ENCODE assay signal across 25 cellular contexts in the genomic region with DNA sequence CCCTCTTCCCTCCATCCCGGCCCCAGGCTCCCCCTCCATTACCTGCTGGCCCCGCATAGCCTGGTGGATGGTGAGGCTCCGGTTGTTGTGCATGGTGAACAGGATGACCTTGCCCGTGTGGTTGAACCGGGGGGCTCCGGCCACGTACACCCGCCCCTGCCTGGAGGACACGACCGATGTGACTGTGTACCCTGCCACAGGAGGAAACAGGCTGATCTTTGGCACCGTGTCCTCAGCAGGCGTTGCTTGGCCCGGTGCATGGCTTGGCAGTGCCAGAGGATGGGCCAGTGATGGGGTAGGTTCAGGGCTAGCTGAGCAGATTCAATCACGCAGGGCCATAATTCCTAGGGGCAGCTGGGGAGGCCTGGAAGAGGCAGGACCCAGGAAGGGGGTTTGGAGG. TPM values are rescaled to one million over a fixed set of nuclear protein-coding genes. Genes with fewer than 3 reads are reported as not detected.
DNase-seq lines count a peak whose midpoint lies in the region; ATAC-seq, FAIRE-seq and TF ChIP-seq lines count a peak whose summit lies in the region.
"Had no signal": no experiment of that assay in that cellular context is flagged by ENCODE, and none has a peak within 500 bp of the region (broad histone marks: within the 10 kb centered on the region; RNA-seq: fewer than 3 reads in every experiment).

No MANE protein-coding gene starts in this region.

- H3K27ac ChIP-seq in C4-2B (peak overlapping the region; percentile 11; the same call in 1 of the 2 replicates), ascending aorta (peak overlapping the region; percentile 96 to 98), heart right ventricle (peak overlapping the region in 7 of 10 donors; percentile 18 to 74 (median 41)), pancreas (peak overlapping the region in 3 of 4 donors; percentile 60 to 76 (median 67))
- H3K27ac ChIP-seq: BLaER1, SK-N-MC had no signal

- ATAC-seq in heart right ventricle = peak; percentile 52 to 87 (median 73)
- ATAC-seq in pancreas = peak in 3 of 4 donors; percentile 22 to 55 (median 35)
- no peak for ATAC-seq in WTC11
- no peak for ATAC-seq in GM21367 (IDR thresholded peaks at IDR 0.05; ENCODE audit: unreplicated experiment)
- ATAC-seq: activated CD8-positive, alpha-beta T cell treated with anti-CD3 and anti-CD28 coated beads, Interleukin-2, amount 10 ng/mL, durations not matched to agents 7 days and 5 days; effector memory CD8-positive, alpha-beta T cell; K562; T-helper 17 cell had no signal

- H3K36me3 ChIP-seq in ascending aorta = peaks cover 20 to 45% of the 10 kb centered on the region in 2 donors
- peaks cover 0 to 8% (median 0%) of the 10 kb centered on the region in 9 donors for H3K36me3 ChIP-seq in heart right ventricle
- no peaks in the 10 kb centered on the region for H3K36me3 ChIP-seq in pancreas
- H3K36me3 ChIP-seq: BLaER1 had no signal

- no peak overlapping the region for H3K4me3 Mint-ChIP-seq in WTC11
- H3K4me3 Mint-ChIP-seq: activated CD8-positive, alpha-beta T cell treated with anti-CD3 and anti-CD28 coated beads, Interleukin-2, amount 10 ng/mL, durations not matched to agents 7 days and 5 days; activated naive CD8-positive, alpha-beta T cell treated with anti-CD3 and anti-CD28 coated beads for 36 hours; effector memory CD8-positive, alpha-beta T cell; T-helper 17 cell had no signal

- intact Hi-C loops in ascending aorta (cut with DNase I) = loop anchor here (1.0 to 2.0 kb wide), 3 partner anchors 17 to 30 kb away; no protein-coding TSS in a partner anchor
- intact Hi-C loops in heart right ventricle (cut with DNase I) = loop anchor here in 1 of 10 donors (2.0 kb wide), 1 partner anchor 35 kb away; no protein-coding TSS in a partner anchor
- intact Hi-C loops in pancreas (cut with DNase I) = no loop called here

- H3K4me1 Mint-ChIP-seq in WTC11 = peaks cover 9% of the 10 kb centered on the region

- peaks cover 33 to 63% of the 10 kb centered on the region in 2 donors for H3K4me1 ChIP-seq in ascending aorta
- H3K4me1 ChIP-seq in heart right ventricle = peaks cover 6 to 31% (median 25%) of the 10 kb centered on the region in 9 donors
- H3K4me1 ChIP-seq in pancreas = no peaks in the 10 kb centered on the region
- H3K4me1 ChIP-seq: Caco-2 had no signal

- no peak for FAIRE-seq in pancreas (lab: Jason Lieb, UNC)
- FAIRE-seq: K562 had no signal

- H3K4me3 ChIP-seq in ascending aorta (no peak overlapping the region), heart right ventricle (no peak overlapping the region), pancreas (no peak overlapping the region)
- H3K4me3 ChIP-seq: BLaER1, K562, SK-N-MC had no signal

- H3K27me3 ChIP-seq in ascending aorta (no peaks in the 10 kb centered on the region), heart right ventricle (no peaks in the 10 kb centered on the region), pancreas (no peaks in the 10 kb centered on the region)
- H3K27me3 ChIP-seq: BLaER1 had no signal

- no peak for TF ChIP-seq CTCF in C4-2B (conservative IDR thresholded peaks at IDR 0.05)
- no peak for TF ChIP-seq CTCF in ascending aorta (IDR thresholded peaks at IDR 0.05)
- TF ChIP-seq CTCF in heart right ventricle (IDR thresholded peaks at IDR 0.05) = no peak
- TF ChIP-seq CTCF in pancreas (IDR thresholded peaks at IDR 0.05) = no peak
- no peak for TF ChIP-seq CTCF in WTC11 (IDR thresholded peaks at IDR 0.05)

- POLR2A ChIA-PET in WTC11 (lab: Charles Lee) = no interaction called here

- DNase-seq in ascending aorta (ENCODE audit: low spot score in 2 of 2) = no peak
- peak in 1 of 2 donors; percentile 51 for DNase-seq in heart right ventricle
- DNase-seq in pancreas = peak in 1 of 6 donors; percentile 21
- no peak for DNase-seq in NCI-H2227 treated with DMSO at 0.1 percent for 48 hours (lab: John Stamatoyannopoulos, UW)
- no peak for DNase-seq in WTC11 (ENCODE audit: low spot score)
- DNase-seq in NAMALWA (ENCODE audit: low spot score) = no peak
- DNase-seq: activated CD4-positive, alpha-beta T cell treated with anti-CD3 and anti-CD28 coated beads for 1 hour; activated CD8-positive, alpha-beta T cell treated with anti-CD3 and anti-CD28 coated beads, Interleukin-2, amount 10 ng/mL, durations not matched to agents 7 days and 5 days; activated effector memory CD4-positive, alpha-beta T cell treated with Interleukin-2 at 50 U/mL for 16 hours; activated naive CD8-positive, alpha-beta T cell treated with anti-CD3 and anti-CD28 coated beads for 36 hours; activated T-cell treated with anti-CD3 and anti-CD28 coated beads for 4 hours; Caco-2; effector memory CD8-positive, alpha-beta T cell; erythroblast; GF-D8; H7; NCI-H82; RPMI8226; stimulated activated CD4-positive, alpha-beta T cell treated with anti-CD3 and anti-CD28 coated beads, Interleukin-2, amount 100 ng/mL, for 48 hours; T-helper 17 cell had no signal

- H3K27ac Mint-ChIP-seq in WTC11 = no peak overlapping the region
- H3K27ac Mint-ChIP-seq: activated CD8-positive, alpha-beta T cell treated with anti-CD3 and anti-CD28 coated beads, Interleukin-2, amount 10 ng/mL, durations not matched to agents 7 days and 5 days; activated naive CD8-positive, alpha-beta T cell treated with anti-CD3 and anti-CD28 coated beads for 36 hours; effector memory CD8-positive, alpha-beta T cell; T-helper 17 cell had no signal

- no peaks in the 10 kb centered on the region for H3K27me3 Mint-ChIP-seq in WTC11 (ENCODE audit: low read depth)
- H3K27me3 Mint-ChIP-seq: activated naive CD8-positive, alpha-beta T cell treated with anti-CD3 and anti-CD28 coated beads for 36 hours had no signal

- CTCF ChIA-PET in WTC11 (lab: Charles Lee) = interaction anchor here (3.1 kb wide), 1 partner anchor 29 kb away, joined by 14 read pairs; no protein-coding TSS in a partner anchor

- H3K9me3 Mint-ChIP-seq in WTC11 = no peaks in the 10 kb centered on the region
- H3K9me3 Mint-ChIP-seq: activated naive CD8-positive, alpha-beta T cell treated with anti-CD3 and anti-CD28 coated beads for 36 hours; effector memory CD8-positive, alpha-beta T cell had no signal

- 67 to 68% methylated on average over 14 of the region's 14 CpGs for WGBS in heart right ventricle, 2 donors
- WGBS in pancreas, 2 donors = 60 to 63% methylated on average over 14 of the region's 14 CpGs

- no peaks in the 10 kb centered on the region for H3K36me3 Mint-ChIP-seq in WTC11
- H3K36me3 Mint-ChIP-seq: activated naive CD8-positive, alpha-beta T cell treated with anti-CD3 and anti-CD28 coated beads for 36 hours had no signal

- no peaks in the 10 kb centered on the region for H3K9me3 ChIP-seq in ascending aorta
- H3K9me3 ChIP-seq in heart right ventricle = no peaks in the 10 kb centered on the region
- H3K9me3 ChIP-seq in pancreas = no peaks in the 10 kb centered on the region
- H3K9me3 ChIP-seq: BLaER1, Caco-2 had no signal

TF ChIP-seq in WTC11, 78 proteins besides CTCF, POLR2A, EP300 and RAD21:
- TF ChIP-seq NFE2L1 (CRISPR knock-in tag; IDR thresholded peaks at IDR 0.05) (no peak), GRHL2 (CRISPR knock-in tag; IDR thresholded peaks at IDR 0.05; ENCODE audit: insufficient replicate concordance, severe bottlenecking) (no peak), TP53 (CRISPR knock-in tag; IDR thresholded peaks at IDR 0.05) (no peak), CBFB (CRISPR knock-in tag; IDR thresholded peaks at IDR 0.05; ENCODE audit: low read depth) (no peak)

RNA-seq across cellular contexts. Expression of a gene that starts 58.1 kb away (rescaled TPM):
- total RNA-seq in ascending aorta = 57.0 TPM
- total RNA-seq in heart right ventricle = 100 to 1,000 TPM in 1 of 10 donors, 10 to 100 TPM in 9; 39.9 to 101 (median 76.5) TPM
- 10 to 100 TPM; 10.5 to 22.0 TPM for polyA plus RNA-seq in heart right ventricle
- total RNA-seq in pancreas = 10 to 100 TPM in 5 of 6 donors, 1 to 10 TPM in 1; 7.7 to 25.4 (median 16.3) TPM
- polyA plus RNA-seq in pancreas = 1 to 10 TPM; 3.5 to 7.9 TPM
- total RNA-seq in WTC11 (2021) = 59.7 to 64.8 TPM (median 62.4 TPM) in 3 replicates

Comparison
In these comparisons a context has a peak if more than half of its experiments do, and no peak if none do; other contexts are left out.
1. H3K27ac ChIP-seq: peak in every context shown above with its lines; median percentile 97 in ascending aorta; 67 in pancreas; 41 in heart right ventricle; 11 in C4-2B.
2. ATAC-seq: peak in heart right ventricle (8 of 8) and pancreas (3 of 4); none in WTC11 (single experiment) and GM21367 (single experiment).